ENCODE assay signal across 8 cellular contexts in the genomic region with DNA sequence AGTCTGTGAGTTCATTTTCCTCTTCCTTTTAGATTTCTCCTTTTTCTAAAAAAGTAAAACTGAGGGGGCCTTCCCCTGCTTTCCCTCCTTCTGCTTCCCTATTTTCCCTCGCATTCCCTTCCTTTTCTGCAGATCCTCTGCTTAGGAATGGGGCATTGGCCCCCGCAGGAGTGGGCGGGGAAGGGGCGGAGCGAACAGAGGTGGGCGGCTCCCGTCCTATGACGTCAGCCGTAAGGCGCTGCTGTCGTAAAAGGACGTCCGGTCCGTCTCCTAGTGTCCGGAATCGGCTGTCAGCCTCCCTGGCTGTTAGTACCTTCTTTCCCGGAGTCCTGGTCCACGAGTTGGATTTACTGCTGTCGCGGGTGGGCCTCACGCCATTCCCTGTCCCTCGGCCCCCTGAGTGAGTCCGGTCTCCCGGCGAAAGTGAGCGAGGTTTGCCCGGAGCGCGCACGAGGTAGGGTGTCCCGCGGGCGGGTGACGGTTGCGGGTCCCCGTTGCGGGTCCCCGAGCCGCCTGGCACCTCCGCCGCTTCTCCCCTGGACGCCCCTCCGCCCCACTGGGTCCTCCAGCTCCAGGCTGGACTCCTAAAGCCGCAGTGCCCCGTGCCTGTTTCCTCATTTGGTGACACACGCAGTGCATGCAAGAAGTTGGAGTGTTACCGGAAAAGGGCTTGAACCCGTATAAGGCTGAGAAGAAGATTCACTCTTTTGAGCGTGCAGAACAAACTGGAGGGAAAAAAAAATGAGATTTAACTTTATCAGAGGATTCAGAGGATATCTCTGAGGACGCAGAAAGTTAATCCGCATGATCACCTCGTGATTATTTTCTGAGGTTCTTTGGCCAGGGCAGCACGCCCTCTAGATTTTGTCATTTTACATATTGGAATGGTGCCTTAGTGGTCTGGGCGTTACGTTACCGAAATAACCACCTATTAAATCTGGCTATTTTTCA. TPM values are rescaled to one million over a fixed set of nuclear protein-coding genes. Genes with fewer than 3 reads are reported as not detected.
A peak's percentile ranks its signal among the peaks of the same experiment; 100 is the strongest.
DNase-seq lines count a peak whose midpoint lies in the region; ATAC-seq, FAIRE-seq and TF ChIP-seq lines count a peak whose summit lies in the region.

A gene (plus strand): TSS at position 241 of the 951 bp plus-strand sequence. CDS start 1,477 bp downstream, outside the sequence.

- TF ChIP-seq CTCF in GM13976 (IDR thresholded peaks at IDR 0.05; ENCODE audit: borderline replicate concordance, control extremely low read depth, extremely low read depth, insufficient read depth, missing control alignments) = peak; percentile 16
- peak in 1 of 2 donors; percentile 56 for TF ChIP-seq CTCF in right atrium auricular region (IDR thresholded peaks at IDR 0.05)
- TF ChIP-seq CTCF in psoas muscle (IDR thresholded peaks at IDR 0.05) = peak; percentile 19

- H3K36me3 ChIP-seq in right atrium auricular region (peaks cover 8% of the 10 kb centered on the region), psoas muscle (ENCODE audit: insufficient read depth in 1 of 2, low read depth in 1 of 2) (peaks cover 0 to 12% of the 10 kb centered on the region in 2 donors)

- H3K4me1 ChIP-seq in right atrium auricular region = peaks cover 0 to 27% of the 10 kb centered on the region in 2 donors
- H3K4me1 ChIP-seq in psoas muscle = peaks cover 21% of the 10 kb centered on the region

- H3K27me3 ChIP-seq in right atrium auricular region (no peaks in the 10 kb centered on the region), psoas muscle (ENCODE audit: insufficient read depth in 3 of 3, low read length in 2 of 3) (no peaks in the 10 kb centered on the region)

- H3K27ac ChIP-seq in right atrium auricular region (peak within 1 kb of the TSS; percentile 97 to 98), psoas muscle (peak within 1 kb of the TSS; percentile 98)

- intact Hi-C loops in T-helper 2 cell treated with Interferon-gamma antibody and Interleukin-4, amounts not matched to agents 100 ng/mL and 5 ng/mL, for 36 hours (cut with micrococcal nuclease) = loop anchor here (1.0 to 10.0 kb wide), 6 partner anchors 416 to 1963 kb away; a partner anchor contains a TSS
- intact Hi-C loops in psoas muscle (cut with DNase I) = loop anchor here in 1 of 2 donors (2.0 to 5.0 kb wide), 2 partner anchors 26 to 359 kb away; no protein-coding TSS in a partner anchor

- H3K9me3 ChIP-seq in right atrium auricular region (no peaks in the 10 kb centered on the region), psoas muscle (no peaks in the 10 kb centered on the region)

- H3K4me3 ChIP-seq in right atrium auricular region (peak within 1 kb of the TSS; percentile 81 to 92), psoas muscle (peak within 1 kb of the TSS; percentile 82)

- ATAC-seq in HG02759 (IDR thresholded peaks at IDR 0.05; ENCODE audit: unreplicated experiment) (peak; percentile 91), psoas muscle (peak; percentile 96 to 98 (median 98))

- no peak for FAIRE-seq in urothelium cell line (lab: Jason Lieb, UNC)

- WGBS in psoas muscle, 3 donors = 0 to 1% (median 1%) methylated on average over 55 to 56 of the region's 56 CpGs

- in situ Hi-C loops in GM13976 (cut with MboI; ENCODE audit: low sequenced_read_pairs, unreplicated experiment) = no loop called here

- DNase-seq in GM13976 (ENCODE audit: low spot score) = peak; percentile 91
- peak; percentile 40 for DNase-seq in NCI-H128 (lab: John Stamatoyannopoulos, UW; ENCODE audit: unreplicated experiment)
- DNase-seq in anterior cingulate cortex (lab: John Stamatoyannopoulos, UW) = peak; percentile 25 to 94 (median 88)
- peak; percentile 91 for DNase-seq in right atrium auricular region (ENCODE audit: low spot score)
- DNase-seq in psoas muscle = peak; percentile 94 to 97
- DNase-seq in urothelium cell line (ENCODE audit: low spot score) = peak; percentile 88

RNA-seq across cellular contexts. Expression of the gene that starts here (rescaled TPM):
- 40.0 and 42.1 TPM in 2 replicates for total RNA-seq in T-helper 2 cell treated with Interferon-gamma antibody and Interleukin-4, amounts not matched to agents 100 ng/mL and 5 ng/mL, for 36 hours
- 10 to 100 TPM; 40.7 to 58.0 TPM for total RNA-seq in right atrium auricular region
- total RNA-seq in psoas muscle = 10 to 100 TPM; 43.7 to 65.0 (median 47.6) TPM
- polyA plus RNA-seq in psoas muscle = 10 to 100 TPM; 30.1 to 60.1 (median 32.7) TPM

Comparison
In these comparisons a context has a peak if more than half of its experiments do, and no peak if none do; other contexts are left out.
1. Peak in every context shown above with its lines: DNase-seq, ATAC-seq, H3K4me3 ChIP-seq and H3K27ac ChIP-seq.
2. DNase-seq: peak in every context shown above with its lines; median percentile 96 in psoas muscle; 91 in GM13976; 91 in right atrium auricular region; 88 in urothelium cell line; 88 in anterior cingulate cortex; 40 in NCI-H128.